Comparison of ENCODE assay signal across 17 cellular contexts in the genomic region with DNA sequence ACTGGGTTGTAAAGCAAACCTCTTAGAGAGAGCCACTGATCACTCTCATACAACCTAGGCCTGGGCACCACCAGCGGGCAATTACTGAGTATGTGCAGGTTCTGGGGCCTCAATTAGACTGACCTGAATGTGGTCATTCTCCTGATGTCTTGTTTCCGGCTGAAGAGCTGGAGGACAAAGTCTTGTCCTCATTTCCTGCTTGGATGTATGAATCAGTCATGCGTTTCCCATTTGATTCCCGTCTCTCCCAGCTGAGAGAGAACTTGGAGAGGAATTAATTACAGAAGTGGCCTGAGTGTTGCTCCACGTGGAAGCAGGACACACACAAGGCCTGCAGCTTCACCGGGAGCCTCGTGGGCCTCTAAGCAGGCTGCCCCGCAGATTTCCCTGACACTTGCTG.
"Had no signal": no experiment of that assay in that cellular context is flagged by ENCODE, and none has a peak within 500 bp of the region (broad histone marks: within the 10 kb centered on the region; RNA-seq: fewer than 3 reads in every experiment).

No MANE protein-coding gene starts in this region.

- H3K36me3 Mint-ChIP-seq: natural killer cell treated with Interleukin-12 subunit alpha and Interleukin-12 subunit beta and Interleukin-15 and Interleukin-18, amount 100 ng/mL, for 72 hours had no signal

- H3K9me3 Mint-ChIP-seq: natural killer cell treated with Interleukin-12 subunit alpha and Interleukin-12 subunit beta and Interleukin-15 and Interleukin-18, amount 100 ng/mL, for 72 hours had no signal

- H3K27me3 Mint-ChIP-seq: natural killer cell treated with Interleukin-12 subunit alpha and Interleukin-12 subunit beta and Interleukin-15 and Interleukin-18, amount 100 ng/mL, for 72 hours had no signal

- H3K4me3 ChIP-seq: adrenal gland, body of pancreas, psoas muscle, transverse colon had no signal

- H3K4me1 ChIP-seq: adrenal gland, body of pancreas, psoas muscle, transverse colon had no signal

- H3K27ac ChIP-seq: adrenal gland, body of pancreas, epithelial cell of prostate, psoas muscle, transverse colon had no signal

- DNase-seq: activated CD4-positive, alpha-beta T cell treated with anti-CD3 and anti-CD28 coated beads, Interleukin-2, amount 50 U/mL, for 1 hour; activated CD4-positive, CD25-positive, alpha-beta regulatory T cell; activated naive CD4-positive, alpha-beta T cell treated with anti-CD3 and anti-CD28 coated beads, Interleukin-2, amount 50 U/mL, for 16 hours; activated T-cell treated with anti-CD3 and anti-CD28 coated beads, Interleukin-2, amount 50 U/mL, for 1 hour; adrenal gland; body of pancreas; central memory CD4-positive, alpha-beta T cell; cortex of kidney; effector memory CD4-positive, alpha-beta T cell; occipital lobe; psoas muscle; stimulated activated CD4-positive, alpha-beta T cell treated with anti-CD3 and anti-CD28 coated beads, Interleukin-12 subunit alpha, Interleukin-12 subunit beta, amount 100 ng/mL, for 4 hours; stimulated activated naive CD4-positive, alpha-beta T cell; substantia nigra; transverse colon had no signal

- H3K4me3 Mint-ChIP-seq: natural killer cell treated with Interleukin-12 subunit alpha and Interleukin-12 subunit beta and Interleukin-15 and Interleukin-18, amount 100 ng/mL, for 72 hours had no signal

- H3K9me3 ChIP-seq: adrenal gland, body of pancreas, psoas muscle, transverse colon had no signal

- H3K27ac Mint-ChIP-seq: natural killer cell treated with Interleukin-12 subunit alpha and Interleukin-12 subunit beta and Interleukin-15 and Interleukin-18, amount 100 ng/mL, for 72 hours had no signal

- H3K36me3 ChIP-seq: adrenal gland, transverse colon had no signal

- ATAC-seq: body of pancreas; natural killer cell treated with Interleukin-12 subunit alpha and Interleukin-12 subunit beta and Interleukin-15 and Interleukin-18, amount 100 ng/mL, for 72 hours; psoas muscle had no signal

- H3K27me3 ChIP-seq: adrenal gland, body of pancreas, transverse colon had no signal
